23 cellular contexts compared by ENCODE assay signal in the genomic region with DNA sequence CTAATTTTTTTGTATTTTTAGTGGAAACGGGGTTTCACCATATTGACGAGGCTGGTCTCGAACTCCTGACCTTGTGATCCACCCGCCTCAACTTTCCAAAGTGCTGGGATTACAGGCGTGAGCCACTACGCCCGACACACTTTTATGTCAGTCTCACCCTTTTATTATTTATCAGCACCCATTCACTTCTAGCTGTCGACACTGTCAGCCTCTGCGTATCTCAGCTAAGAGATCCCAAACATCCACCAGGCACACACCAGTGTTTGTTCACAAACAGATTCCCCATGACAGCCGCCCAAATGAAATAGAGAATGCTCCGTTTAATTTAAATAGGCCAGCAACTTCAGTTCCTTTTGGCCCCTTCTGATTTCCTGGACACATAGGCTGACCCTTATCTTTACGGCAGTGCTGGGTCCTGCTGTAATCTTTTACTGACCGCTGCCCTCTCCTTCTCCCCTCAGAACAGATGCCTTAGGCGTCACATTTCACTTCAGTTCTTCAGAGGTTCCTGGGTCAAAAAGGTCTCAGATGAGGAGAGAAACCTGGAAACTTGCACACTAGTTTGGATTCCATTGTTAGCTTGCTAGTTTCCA. TPM values are rescaled to one million over a fixed set of nuclear protein-coding genes. Genes with fewer than 3 reads are reported as not detected.
"Had no signal": no experiment of that assay in that cellular context is flagged by ENCODE, and none has a peak within 500 bp of the region (broad histone marks: within the 10 kb centered on the region; RNA-seq: fewer than 3 reads in every experiment).

No MANE protein-coding gene starts in this region.

- H3K27me3 Mint-ChIP-seq: activated CD4-positive, alpha-beta T cell treated with anti-CD3 and anti-CD28 coated beads, Interleukin-2, amount 10 ng/mL, durations not matched to agents 7 days and 5 days; naive thymus-derived CD4-positive, alpha-beta T cell had no signal

- H3K4me3 Mint-ChIP-seq: activated CD4-positive, alpha-beta T cell treated with anti-CD3 and anti-CD28 coated beads, Interleukin-2, amount 10 ng/mL, durations not matched to agents 7 days and 5 days; activated CD8-positive, alpha-beta T cell treated with anti-CD3 and anti-CD28 coated beads, Interleukin-2, amount 10 ng/mL, durations not matched to agents 7 days and 5 days; memory B cell; naive thymus-derived CD4-positive, alpha-beta T cell; T-helper 2 cell treated with Interferon-gamma antibody and Interleukin-4, amounts not matched to agents 5 μg/mL and 100 μg/mL, for 36 hours had no signal

- H3K27ac Mint-ChIP-seq: activated CD4-positive, alpha-beta T cell treated with anti-CD3 and anti-CD28 coated beads, Interleukin-2, amount 10 ng/mL, durations not matched to agents 7 days and 5 days; activated CD8-positive, alpha-beta T cell treated with anti-CD3 and anti-CD28 coated beads, Interleukin-2, amount 10 ng/mL, durations not matched to agents 7 days and 5 days; memory B cell; T-helper 2 cell treated with Interferon-gamma antibody and Interleukin-4, amounts not matched to agents 5 μg/mL and 100 μg/mL, for 36 hours had no signal

- DNase-seq: activated CD4-positive, alpha-beta T cell treated with anti-CD3 and anti-CD28 coated beads, Interleukin-2, amount 10 ng/mL, durations not matched to agents 7 days and 5 days; activated CD8-positive, alpha-beta T cell treated with anti-CD3 and anti-CD28 coated beads, Interleukin-2, amount 10 ng/mL, durations not matched to agents 7 days and 5 days; activated effector memory CD4-positive, alpha-beta T cell treated with Interleukin-2 at 50 U/mL for 16 hours; activated naive CD4-positive, alpha-beta T cell treated with anti-CD3 and anti-CD28 coated beads, Interleukin-2, amount 50 U/mL, for 16 hours; activated T-cell treated with anti-CD3 and anti-CD28 coated beads, Interleukin-2, amount 50 U/mL, for 48 hours; cerebellar nuclear complex; cortex of kidney; effector CD4-positive, alpha-beta T cell; hypothalamus; naive thymus-derived CD4-positive, alpha-beta T cell; sigmoid colon; spleen; stimulated activated naive CD4-positive, alpha-beta T cell; substantia nigra; tibial artery; uterus had no signal

- H3K27ac ChIP-seq: ascending aorta, neutrophil, parathyroid adenoma, sigmoid colon, spleen, tibial artery, uterus had no signal

- H3K36me3 ChIP-seq: ascending aorta, neutrophil, sigmoid colon, spleen, tibial artery, uterus had no signal

- ATAC-seq: activated CD4-positive, CD25-positive, alpha-beta regulatory T cell treated with anti-CD3 and anti-CD28 coated beads, Interleukin-2, amount 50 U/mL, for 24 hours; activated CD8-positive, alpha-beta T cell treated with anti-CD3 and anti-CD28 coated beads, Interleukin-2, amount 10 ng/mL, durations not matched to agents 7 days and 5 days; esophagus mucosa; naive thymus-derived CD4-positive, alpha-beta T cell had no signal

- H3K9me3 ChIP-seq: ascending aorta, neutrophil, sigmoid colon, spleen, tibial artery, uterus had no signal

- H3K4me1 ChIP-seq: ascending aorta, parathyroid adenoma, uterus had no signal

- H3K27me3 ChIP-seq: ascending aorta, sigmoid colon, spleen, tibial artery, uterus had no signal

- H2AFZ ChIP-seq: parathyroid adenoma had no signal

- H3K79me2 ChIP-seq: parathyroid adenoma had no signal

- H3K9me3 Mint-ChIP-seq: activated CD4-positive, alpha-beta T cell treated with anti-CD3 and anti-CD28 coated beads, Interleukin-2, amount 10 ng/mL, durations not matched to agents 7 days and 5 days; memory B cell; naive thymus-derived CD4-positive, alpha-beta T cell; T-helper 2 cell treated with Interferon-gamma antibody and Interleukin-4, amounts not matched to agents 5 μg/mL and 100 μg/mL, for 36 hours had no signal

- H3K36me3 Mint-ChIP-seq: memory B cell had no signal

- H3K9ac ChIP-seq: parathyroid adenoma had no signal

- H3K4me3 ChIP-seq: ascending aorta, sigmoid colon, spleen, tibial artery, uterus had no signal

RNA-seq across cellular contexts. Expression of gene CKMT2, which starts 43.2 kb away (rescaled TPM):
- total RNA-seq: activated CD4-positive, alpha-beta T cell treated with anti-CD3 and anti-CD28 coated beads, Interleukin-2, amount 10 ng/mL, durations not matched to agents 7 days and 5 days; activated CD8-positive, alpha-beta T cell treated with anti-CD3 and anti-CD28 coated beads, Interleukin-2, amount 10 ng/mL, durations not matched to agents 7 days and 5 days; naive thymus-derived CD4-positive, alpha-beta T cell had no signal
